In genomic region chr21:36567216-36567917, GRCh38 we compare ENCODE assay signal across 19 cellular contexts.
"Had no signal": no experiment of that assay in that cellular context is flagged by ENCODE, and none has a peak within 500 bp of the region (broad histone marks: within the 10 kb centered on the region; RNA-seq: fewer than 3 reads in every experiment).

No MANE protein-coding gene starts in this region.

- FAIRE-seq: colon, kidney had no signal

- H3K36me3 ChIP-seq: breast epithelium, esophagus muscularis mucosa, gastrocnemius medialis, heart left ventricle, lower lobe of right lung had no signal

- H3K4me3 ChIP-seq: breast epithelium, esophagus muscularis mucosa, gastrocnemius medialis, heart left ventricle, lower lobe of right lung had no signal

- H3K4me1 ChIP-seq: breast epithelium, esophagus muscularis mucosa, gastrocnemius medialis, heart left ventricle, lower lobe of right lung had no signal

- DNase-seq: activated CD4-positive, alpha-beta T cell treated with anti-CD3 and anti-CD28 coated beads, Interleukin-2, amount 10 ng/mL, durations not matched to agents 7 days and 5 days; activated CD8-positive, alpha-beta T cell treated with anti-CD3 and anti-CD28 coated beads, Interleukin-2, amount 10 ng/mL, durations not matched to agents 7 days and 5 days; activated T-cell treated with anti-CD3 and anti-CD28 coated beads, Interleukin-2, amount 50 U/mL, for 1 hour; amniotic stem cell; gastrocnemius medialis; heart left ventricle; kidney; lower lobe of right lung; mesendoderm; naive thymus-derived CD4-positive, alpha-beta T cell; retina; stimulated activated CD4-positive, alpha-beta T cell treated with anti-CD3 and anti-CD28 coated beads, Interleukin-2, amount 100 ng/mL, for 48 hours; stimulated activated CD8-positive, alpha-beta memory T cell treated with anti-CD3 and anti-CD28 coated beads, Interleukin-4, amount 100 ng/mL, for 48 hours; stimulated activated naive B cell treated with anti-CD40 and anti-IgM and Interleukin-4, amounts not matched to agents 10 μg/mL and 1 μg/mL and 100 μg/mL, for 72 hours; trophoblast cell had no signal

- H3K27ac ChIP-seq: breast epithelium, esophagus muscularis mucosa, gastrocnemius medialis, heart left ventricle, lower lobe of right lung, VCaP had no signal

- H3K9me3 ChIP-seq: breast epithelium, esophagus muscularis mucosa, gastrocnemius medialis, lower lobe of right lung had no signal
